Comparison of ENCODE assay signal across 11 cellular contexts in the genomic region with DNA sequence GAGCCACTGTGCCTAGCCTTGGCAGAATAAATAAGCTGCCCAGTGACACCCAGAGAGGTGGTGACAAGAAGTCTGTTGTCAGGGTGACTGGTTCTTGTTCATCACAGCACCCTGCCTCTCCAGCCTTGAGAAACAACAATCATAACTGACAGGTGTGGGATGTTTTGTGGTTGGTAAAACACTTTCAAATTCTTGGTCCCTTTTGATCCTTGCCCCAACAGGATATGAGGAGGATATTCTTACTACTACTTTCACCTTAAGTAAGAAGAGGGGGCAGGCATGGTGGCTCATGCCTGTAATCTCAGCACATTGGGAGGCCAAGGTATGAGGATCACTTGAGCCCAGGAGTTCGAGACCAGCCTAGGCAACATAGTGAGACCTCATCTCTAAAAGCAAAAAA. TPM values are rescaled to one million over a fixed set of nuclear protein-coding genes. Genes with fewer than 3 reads are reported as not detected.
DNase-seq lines count a peak whose midpoint lies in the region; ATAC-seq and TF ChIP-seq lines count a peak whose summit lies in the region.
"Had no signal": no experiment of that assay in that cellular context is flagged by ENCODE, and none has a peak within 500 bp of the region (broad histone marks: within the 10 kb centered on the region; RNA-seq: fewer than 3 reads in every experiment).

No MANE protein-coding gene starts in this region.

- H3K9me3 Mint-ChIP-seq in CD4-positive, alpha-beta T cell = no peaks in the 10 kb centered on the region

- intact Hi-C loops in CD4-positive, alpha-beta T cell (cut with DNase I, micrococcal nuclease) = no loop called here

- no peaks in the 10 kb centered on the region for H3K9me3 ChIP-seq in CD4-positive, alpha-beta T cell (ENCODE audit: control insufficient read depth, low read length)

- no peaks in the 10 kb centered on the region for H3K27me3 Mint-ChIP-seq in CD4-positive, alpha-beta T cell

- in situ Hi-C loops in G401 (cut with HindIII; ENCODE audit: low sequenced_read_pairs) = no loop called here

- H3K36me3 Mint-ChIP-seq in CD4-positive, alpha-beta T cell (ENCODE audit: low read depth) = no peaks in the 10 kb centered on the region

- H3K27me3 ChIP-seq in CD4-positive, alpha-beta T cell (ENCODE audit: control insufficient read depth, insufficient read depth, low read length) = no peaks in the 10 kb centered on the region

- H3K4me3 Mint-ChIP-seq in CD4-positive, alpha-beta T cell = no peak overlapping the region
- H3K4me3 Mint-ChIP-seq: B cell had no signal

- H3K27ac ChIP-seq in CD4-positive, alpha-beta T cell (ENCODE audit: low read depth, low read length) = no peak overlapping the region

- peak; percentile 83 for ATAC-seq in CD4-positive, alpha-beta T cell (ENCODE audit: poor library complexity)
- ATAC-seq in GM18909 (IDR thresholded peaks at IDR 0.05; ENCODE audit: poor library complexity, unreplicated experiment) = peak; percentile 60
- ATAC-seq in HG02981 (IDR thresholded peaks at IDR 0.05; ENCODE audit: unreplicated experiment) = peak; percentile 79
- ATAC-seq in HG02571 (IDR thresholded peaks at IDR 0.05; ENCODE audit: unreplicated experiment) = no peak

- POLR2A ChIA-PET in CD4-positive, alpha-beta T cell (lab: Charles Lee) = no interaction called here

- peaks cover 13% of the 10 kb centered on the region for H3K4me1 Mint-ChIP-seq in CD4-positive, alpha-beta T cell (ENCODE audit: low read depth)
- H3K4me1 Mint-ChIP-seq: B cell had no signal

- no peak overlapping the region for H3K27ac Mint-ChIP-seq in CD4-positive, alpha-beta T cell
- H3K27ac Mint-ChIP-seq: B cell had no signal

- peak in 1 of 10 experiments; percentile 8 for DNase-seq in CD4-positive, alpha-beta T cell
- peak; percentile 51 to 54 for DNase-seq in activated T-cell treated with anti-CD3 and anti-CD28 coated beads, Interleukin-2, amount 50 U/mL, for 48 hours
- no peak for DNase-seq in NCI-H345 treated with DMSO at 0.1 percent for 48 hours (lab: John Stamatoyannopoulos, UW; ENCODE audit: unreplicated experiment)
- no peak for DNase-seq in retina
- no peak for DNase-seq in G401 (ENCODE audit: low spot score)
- DNase-seq: dermis blood vessel endothelial cell, NCI-H146 had no signal

- CTCF ChIA-PET in CD4-positive, alpha-beta T cell (lab: Charles Lee) = no interaction called here

- no peak for TF ChIP-seq CTCF in CD4-positive, alpha-beta T cell (IDR thresholded peaks at IDR 0.05)

RNA-seq across cellular contexts. Expression of a gene that starts 14.2 kb away (rescaled TPM):
- total RNA-seq in CD4-positive, alpha-beta T cell = not detected
- total RNA-seq in G401 (2014; rRNA removed; shearing (Covaris generic)) = not detected in 2 replicates
- total RNA-seq: B cell had no signal

Comparison
In these comparisons a context has a peak if more than half of its experiments do, and no peak if none do; other contexts are left out.
1. DNase-seq: peak in activated T-cell treated with anti-CD3 and anti-CD28 coated beads, Interleukin-2, amount 50 U/mL, for 48 hours (2 of 2); none in NCI-H345 treated with DMSO at 0.1 percent for 48 hours (single experiment), retina (single experiment) and G401 (single experiment).